Comparison of ENCODE assay signal across 15 cellular contexts in the genomic region with DNA sequence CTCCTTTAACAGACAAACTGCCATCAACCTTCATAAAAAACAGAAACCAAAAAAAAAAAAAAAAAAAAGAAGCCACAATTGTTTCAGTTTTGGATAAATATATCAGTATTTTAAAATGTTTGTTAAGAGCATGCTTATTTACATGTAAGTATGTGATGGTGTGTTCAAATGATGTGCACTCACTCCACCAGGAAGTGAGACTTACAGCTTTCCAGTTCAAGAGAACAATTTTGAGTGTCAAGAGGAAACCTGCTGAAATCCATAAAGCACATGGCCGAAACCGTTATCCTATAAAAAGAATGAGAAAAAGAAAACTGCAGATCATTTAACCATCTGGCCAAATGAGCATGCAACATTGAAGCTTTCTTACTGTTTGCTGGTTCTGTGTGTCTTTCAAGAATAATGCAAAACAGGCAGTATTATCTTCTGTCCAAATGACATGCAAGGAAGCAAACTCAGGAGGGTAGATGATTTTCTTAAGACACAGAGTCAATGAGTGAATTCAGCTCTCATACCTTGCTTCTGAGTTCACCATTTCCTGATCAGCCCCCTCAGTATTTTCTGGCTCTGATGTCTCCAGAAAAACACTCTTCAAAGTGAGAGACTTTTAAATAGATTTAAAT.
DNase-seq lines count a peak whose midpoint lies in the region; ATAC-seq lines count a peak whose summit lies in the region.
"Had no signal": no experiment of that assay in that cellular context is flagged by ENCODE, and none has a peak within 500 bp of the region (broad histone marks: within the 10 kb centered on the region; RNA-seq: fewer than 3 reads in every experiment).

No MANE protein-coding gene starts in this region.

- peak; percentile 49 for ATAC-seq in GM18499 (IDR thresholded peaks at IDR 0.05; ENCODE audit: insufficient read depth, unreplicated experiment)
- peak; percentile 49 for ATAC-seq in GM19372 (IDR thresholded peaks at IDR 0.05; ENCODE audit: low read depth, unreplicated experiment)
- peak; percentile 61 for ATAC-seq in HG02623 (IDR thresholded peaks at IDR 0.05; ENCODE audit: unreplicated experiment)
- peak; percentile 52 for ATAC-seq in HG03442 (IDR thresholded peaks at IDR 0.05; ENCODE audit: unreplicated experiment)
- ATAC-seq: activated T-cell treated with anti-CD3 and anti-CD28 coated beads, Interleukin-2, amount 50 U/mL, for 4 hours; left lung; natural killer cell treated with Interleukin-12 subunit alpha and Interleukin-12 subunit beta and Interleukin-15 and Interleukin-18, amount 100 ng/mL, for 72 hours had no signal

- DNase-seq in NCI-H446 (lab: John Stamatoyannopoulos, UW) (no peak), OCI-M1 (lab: John Stamatoyannopoulos, UW) (no peak), 8988T (no peak), DMS79 (lab: John Stamatoyannopoulos, UW) (no peak)
- DNase-seq: activated T-cell treated with anti-CD3 and anti-CD28 coated beads, Interleukin-2, amount 50 U/mL, for 4 hours; H7; left lung; NCI-H1930; sigmoid colon; trophoblast cell had no signal
